In genomic region chr20:43716757-43717615, GRCh38 we compare ENCODE assay signal across 1 cellular context.
TF ChIP-seq lines count a peak whose summit lies in the region.

No MANE protein-coding gene starts in this region.

TF ChIP-seq in WTC11, 78 proteins besides CTCF, POLR2A, EP300 and RAD21 (continued from another document):
- TF ChIP-seq, protein P1, sequence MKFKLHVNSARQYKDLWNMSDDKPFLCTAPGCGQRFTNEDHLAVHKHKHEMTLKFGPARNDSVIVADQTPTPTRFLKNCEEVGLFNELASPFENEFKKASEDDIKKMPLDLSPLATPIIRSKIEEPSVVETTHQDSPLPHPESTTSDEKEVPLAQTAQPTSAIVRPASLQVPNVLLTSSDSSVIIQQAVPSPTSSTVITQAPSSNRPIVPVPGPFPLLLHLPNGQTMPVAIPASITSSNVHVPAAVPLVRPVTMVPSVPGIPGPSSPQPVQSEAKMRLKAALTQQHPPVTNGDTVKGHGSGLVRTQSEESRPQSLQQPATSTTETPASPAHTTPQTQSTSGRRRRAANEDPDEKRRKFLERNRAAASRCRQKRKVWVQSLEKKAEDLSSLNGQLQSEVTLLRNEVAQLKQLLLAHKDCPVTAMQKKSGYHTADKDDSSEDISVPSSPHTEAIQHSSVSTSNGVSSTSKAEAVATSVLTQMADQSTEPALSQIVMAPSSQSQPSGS (CRISPR knock-in tag; IDR thresholded peaks at IDR 0.05; ENCODE audit: borderline replicate concordance, low read depth): no peak
- TF ChIP-seq, protein P2, sequence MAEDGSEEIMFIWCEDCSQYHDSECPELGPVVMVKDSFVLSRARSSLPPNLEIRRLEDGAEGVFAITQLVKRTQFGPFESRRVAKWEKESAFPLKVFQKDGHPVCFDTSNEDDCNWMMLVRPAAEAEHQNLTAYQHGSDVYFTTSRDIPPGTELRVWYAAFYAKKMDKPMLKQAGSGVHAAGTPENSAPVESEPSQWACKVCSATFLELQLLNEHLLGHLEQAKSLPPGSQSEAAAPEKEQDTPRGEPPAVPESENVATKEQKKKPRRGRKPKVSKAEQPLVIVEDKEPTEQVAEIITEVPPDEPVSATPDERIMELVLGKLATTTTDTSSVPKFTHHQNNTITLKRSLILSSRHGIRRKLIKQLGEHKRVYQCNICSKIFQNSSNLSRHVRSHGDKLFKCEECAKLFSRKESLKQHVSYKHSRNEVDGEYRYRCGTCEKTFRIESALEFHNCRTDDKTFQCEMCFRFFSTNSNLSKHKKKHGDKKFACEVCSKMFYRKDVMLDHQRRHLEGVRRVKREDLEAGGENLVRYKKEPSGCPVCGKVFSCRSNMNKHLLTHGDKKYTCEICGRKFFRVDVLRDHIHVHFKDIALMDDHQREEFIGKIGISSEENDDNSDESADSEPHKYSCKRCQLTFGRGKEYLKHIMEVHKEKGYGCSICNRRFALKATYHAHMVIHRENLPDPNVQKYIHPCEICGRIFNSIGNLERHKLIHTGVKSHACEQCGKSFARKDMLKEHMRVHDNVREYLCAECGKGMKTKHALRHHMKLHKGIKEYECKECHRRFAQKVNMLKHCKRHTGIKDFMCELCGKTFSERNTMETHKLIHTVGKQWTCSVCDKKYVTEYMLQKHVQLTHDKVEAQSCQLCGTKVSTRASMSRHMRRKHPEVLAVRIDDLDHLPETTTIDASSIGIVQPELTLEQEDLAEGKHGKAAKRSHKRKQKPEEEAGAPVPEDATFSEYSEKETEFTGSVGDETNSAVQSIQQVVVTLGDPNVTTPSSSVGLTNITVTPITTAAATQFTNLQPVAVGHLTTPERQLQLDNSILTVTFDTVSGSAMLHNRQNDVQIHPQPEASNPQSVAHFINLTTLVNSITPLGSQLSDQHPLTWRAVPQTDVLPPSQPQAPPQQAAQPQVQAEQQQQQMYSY (CRISPR knock-in tag; IDR thresholded peaks at IDR 0.05): no peak
- TF ChIP-seq ZNF219 (CRISPR knock-in tag; IDR thresholded peaks at IDR 0.05; ENCODE audit: borderline replicate concordance) (no peak), CBFB (CRISPR knock-in tag; IDR thresholded peaks at IDR 0.05; ENCODE audit: low read depth) (no peak), NR3C1 (CRISPR knock-in tag; conservative IDR thresholded peaks at IDR 0.05; ENCODE audit: low read depth) (no peak), TP53 (CRISPR knock-in tag; IDR thresholded peaks at IDR 0.05) (no peak), TEAD4 (CRISPR knock-in tag; IDR thresholded peaks at IDR 0.05) (no peak), MYBL2 (CRISPR knock-in tag; IDR thresholded peaks at IDR 0.05) (no peak), FOXJ3 (CRISPR knock-in tag; IDR thresholded peaks at IDR 0.05; ENCODE audit: borderline replicate concordance) (no peak), ZNF425 (CRISPR knock-in tag; conservative IDR thresholded peaks at IDR 0.05) (no peak)
